ENCODE assay signal across 1 cellular context in genomic region chr11:132347156-132348090, GRCh38.
TF ChIP-seq lines count a peak whose summit lies in the region.

No MANE protein-coding gene starts in this region.

TF ChIP-seq in WTC11, 78 proteins besides CTCF, POLR2A, EP300 and RAD21 (continued from another document):
- TF ChIP-seq FOXP4 (CRISPR knock-in tag; IDR thresholded peaks at IDR 0.05) (no peak), ELF4 (CRISPR knock-in tag; IDR thresholded peaks at IDR 0.05; ENCODE audit: low read depth) (no peak)
